In genomic region chr13:19573072-19573716, GRCh38 we compare ENCODE assay signal across 22 cellular contexts. TPM values are rescaled to one million over a fixed set of nuclear protein-coding genes. Genes with fewer than 3 reads are reported as not detected.
A peak's percentile ranks its signal among the peaks of the same experiment; 100 is the strongest.
DNase-seq lines count a peak whose midpoint lies in the region; ATAC-seq, FAIRE-seq and TF ChIP-seq lines count a peak whose summit lies in the region.
"Had no signal": no experiment of that assay in that cellular context is flagged by ENCODE, and none has a peak within 500 bp of the region (broad histone marks: within the 10 kb centered on the region; RNA-seq: fewer than 3 reads in every experiment).

No MANE protein-coding gene starts in this region.

- no peak overlapping the region for H3K27ac ChIP-seq in prostate gland
- H3K27ac ChIP-seq: A549, C4-2B had no signal

- peak; percentile 60 for ATAC-seq in GM18498 (IDR thresholded peaks at IDR 0.05; ENCODE audit: unreplicated experiment)
- peak; percentile 60 for ATAC-seq in HG02678 (IDR thresholded peaks at IDR 0.05; ENCODE audit: unreplicated experiment)
- ATAC-seq in HG03159 (IDR thresholded peaks at IDR 0.05; ENCODE audit: unreplicated experiment): peak; percentile 51
- no peak for ATAC-seq in GM19324 (IDR thresholded peaks at IDR 0.05; ENCODE audit: low FRiP score, unreplicated experiment)
- ATAC-seq: A549, GM23338, HCT116, T-cell had no signal

- peak; percentile 52 for FAIRE-seq in bronchial epithelial cell (lab: Jason Lieb, UNC)
- FAIRE-seq: A549, RCC 7860 had no signal

- H3K36me3 ChIP-seq in bronchial epithelial cell (ENCODE audit: control insufficient read depth, insufficient read depth, low read length): no peaks in the 10 kb centered on the region
- H3K36me3 ChIP-seq in prostate gland: no peaks in the 10 kb centered on the region
- H3K36me3 ChIP-seq: MG63 had no signal

- H3K27me3 ChIP-seq in bronchial epithelial cell (ENCODE audit: control insufficient read depth, insufficient read depth, low read length): no peaks in the 10 kb centered on the region
- H3K27me3 ChIP-seq in prostate gland (replicated peaks; ENCODE audit: insufficient read depth): no peaks in the 10 kb centered on the region
- H3K27me3 ChIP-seq: MG63 had no signal

- no peak for TF ChIP-seq CTCF in bronchial epithelial cell (IDR thresholded peaks at IDR 0.05; ENCODE audit: insufficient read depth, low read length, severe bottlenecking)
- TF ChIP-seq CTCF in prostate gland (IDR thresholded peaks at IDR 0.05): no peak

- no peak for TF ChIP-seq POLR2A in prostate gland (IDR thresholded peaks at IDR 0.05)

- intact Hi-C loops in prostate gland (cut with DNase I): no loop called here

- 73% methylated on average over 9 of the region's 9 CpGs for WGBS in prostate gland

- H3K9me3 ChIP-seq in prostate gland: no peaks in the 10 kb centered on the region
- H3K9me3 ChIP-seq: A549, MG63, SK-N-SH had no signal

- H3K4me1 ChIP-seq in prostate gland (replicated peaks): no peaks in the 10 kb centered on the region
- H3K4me1 ChIP-seq: A549 had no signal

- H3K4me3 ChIP-seq in bronchial epithelial cell (ENCODE audit: low read depth, low read length): no peak overlapping the region
- no peak overlapping the region for H3K4me3 ChIP-seq in prostate gland
- H3K4me3 ChIP-seq: A549, GM23338, MG63 had no signal

- DNase-seq in bronchial epithelial cell (ENCODE audit: low read depth): no peak
- no peak for DNase-seq in prostate gland (ENCODE audit: low spot score)
- DNase-seq in EL: no peak
- DNase-seq: Karpas-422, MG63, NCI-H1092 treated with DMSO at 0.1 percent for 48 hours, NCI-H1694, NCI-H2107, NCI-H2227 treated with DMSO at 0.1 percent for 48 hours, NCI-H524 treated with DMSO at 0.1 percent for 48 hours, Right ventricle myocardium superior, SK-N-SH, T-cell had no signal

RNA-seq across cellular contexts. Expression of gene TPTE2, which starts 11.9 kb away (rescaled TPM):
- total RNA-seq in bronchial epithelial cell (not detected in 2 replicates), prostate gland (1 to 10 TPM in 1 of 2 donors, not detected in 1; 1.1 TPM)
- total RNA-seq: GM23338, Right ventricle myocardium superior, T-cell had no signal
